ENCODE assay signal across 1 cellular context in the genomic region with DNA sequence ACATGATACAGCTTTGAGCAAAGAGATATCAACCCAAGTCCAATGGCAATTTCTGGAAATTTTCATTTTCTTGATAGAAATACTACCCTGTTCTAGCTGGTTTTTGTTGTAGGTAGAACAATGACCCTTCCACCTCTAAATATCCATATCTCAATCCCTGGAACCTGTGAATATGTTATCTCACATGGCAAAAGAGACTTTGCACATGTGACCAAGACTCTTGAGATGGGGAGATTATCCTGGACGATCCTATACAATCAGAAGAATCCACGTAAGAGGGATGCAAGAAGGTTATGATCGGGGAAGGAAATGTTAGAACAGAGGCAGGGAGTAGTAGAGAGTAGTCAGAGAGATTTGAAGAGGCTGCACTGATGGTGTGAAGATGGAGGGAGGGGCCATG.
A peak's percentile ranks its signal among the peaks of the same experiment; 100 is the strongest.
TF ChIP-seq lines count a peak whose summit lies in the region.

No MANE protein-coding gene starts in this region.

TF ChIP-seq in K562, 482 proteins besides CTCF, POLR2A, EP300 and RAD21 (continued from another document):
- peak; percentile 83 for TF ChIP-seq MGA (IDR thresholded peaks at IDR 0.05)
